Comparison of ENCODE assay signal across 22 cellular contexts in genomic region chr5:3825888-3826465, GRCh38.
"Had no signal": no experiment of that assay in that cellular context is flagged by ENCODE, and none has a peak within 500 bp of the region (broad histone marks: within the 10 kb centered on the region; RNA-seq: fewer than 3 reads in every experiment).

No MANE protein-coding gene starts in this region.

- H3K27ac ChIP-seq: body of pancreas, coronary artery, gastrocnemius medialis, heart left ventricle, parathyroid adenoma, tibial artery, uterus had no signal

- H3K4me1 ChIP-seq: body of pancreas, gastrocnemius medialis, parathyroid adenoma, tibial artery, uterus had no signal

- H3K4me3 ChIP-seq: body of pancreas, coronary artery, gastrocnemius medialis, heart left ventricle, tibial artery, uterus had no signal

- H3K9ac ChIP-seq: parathyroid adenoma had no signal

- H3K27me3 ChIP-seq: gastrocnemius medialis, heart left ventricle, tibial artery, uterus had no signal

- H3K36me3 ChIP-seq: gastrocnemius medialis, heart left ventricle, tibial artery, uterus had no signal

- ATAC-seq: activated CD4-positive, CD25-positive, alpha-beta regulatory T cell treated with anti-CD3 and anti-CD28 coated beads, Interleukin-2, amount 50 U/mL, for 24 hours; activated naive CD4-positive, alpha-beta T cell treated with anti-CD3 and anti-CD28 coated beads, Interleukin-2, amount 50 U/mL, for 72 hours; body of pancreas; gastrocnemius medialis; left lobe of liver; naive thymus-derived CD8-positive, alpha-beta T cell had no signal

- FAIRE-seq: endometrium, kidney had no signal

- H3K79me2 ChIP-seq: parathyroid adenoma had no signal

- H3K9me3 ChIP-seq: body of pancreas, gastrocnemius medialis, heart left ventricle, tibial artery, uterus had no signal

- DNase-seq: activated CD4-positive, alpha-beta T cell treated with anti-CD3 and anti-CD28 coated beads, Interleukin-2, amount 50 U/mL, for 1 hour; activated CD8-positive, alpha-beta memory T cell treated with anti-CD3 and anti-CD28 coated beads for 24 hours; activated CD8-positive, alpha-beta memory T cell treated with anti-CD3 and anti-CD28 coated beads, Interleukin-2, amount 50 U/mL, for 48 hours; activated effector memory CD4-positive, alpha-beta T cell treated with anti-CD3 and anti-CD28 coated beads, Interleukin-2, amount 50 U/mL, for 16 hours; activated T-cell treated with anti-CD3 and anti-CD28 coated beads, Interleukin-2, amount 50 U/mL, for 48 hours; body of pancreas; gastrocnemius medialis; heart left ventricle; kidney; naive thymus-derived CD8-positive, alpha-beta T cell; stimulated activated CD8-positive, alpha-beta memory T cell treated with anti-CD3 and anti-CD28 coated beads, Interleukin-4, amount 100 ng/mL, for 48 hours; stimulated activated naive CD4-positive, alpha-beta T cell treated with Interleukin-2 at 50 U/mL for 16 hours; T-helper 1 cell; T1000; tibial artery; uterus had no signal

- H2AFZ ChIP-seq: parathyroid adenoma had no signal
